ENCODE assay signal across 8 cellular contexts in the genomic region with DNA sequence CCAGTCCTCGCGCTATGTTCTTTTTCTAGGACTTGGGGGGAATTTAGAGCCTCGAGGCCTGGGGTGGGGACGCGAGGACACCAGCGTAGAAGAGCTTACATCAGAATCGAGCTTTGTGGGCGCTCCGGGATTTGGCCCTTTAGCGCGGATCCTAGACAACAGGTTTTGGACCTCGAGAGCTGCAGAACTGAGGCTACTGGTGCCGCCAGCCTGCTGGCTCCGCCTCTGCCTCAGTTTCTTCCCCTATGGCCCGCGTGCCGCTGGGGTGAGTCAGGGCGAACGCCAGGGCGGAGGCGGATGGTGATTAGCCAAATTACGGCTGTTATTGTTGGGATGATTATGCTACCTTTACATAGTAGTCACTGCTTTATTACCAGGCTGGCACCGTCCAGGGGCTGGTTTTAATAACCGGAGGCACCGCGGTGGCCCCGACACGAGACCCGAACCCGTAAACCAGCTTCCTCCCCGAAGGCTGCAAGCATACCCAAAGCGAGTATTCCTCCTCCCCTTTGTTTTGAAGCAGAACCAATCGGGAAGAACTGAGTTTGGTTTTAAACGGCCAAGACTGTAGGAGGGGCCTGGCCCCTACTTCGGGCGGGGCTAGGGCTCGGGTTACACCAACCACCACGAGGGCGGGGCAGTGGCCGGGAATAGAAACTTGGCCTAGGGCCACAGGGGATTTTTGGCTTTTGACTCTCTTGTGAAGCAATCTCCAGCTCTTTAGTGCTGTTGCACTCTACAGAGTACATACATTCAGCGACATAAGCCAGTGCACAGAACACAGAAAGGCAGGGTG. TPM values are rescaled to one million over a fixed set of nuclear protein-coding genes. Genes with fewer than 3 reads are reported as not detected.
DNase-seq lines count a peak whose midpoint lies in the region; ATAC-seq and TF ChIP-seq lines count a peak whose summit lies in the region.

No MANE protein-coding gene starts in this region.

- CTCF ChIA-PET in AG04449 (lab: Yijun Ruan, JAX): interaction anchor here (0.7 to 2.0 kb wide), 8 partner anchors 19 to 451 kb away, joined by 3 to 12 read pairs (median 4); a partner anchor contains a TSS

- H3K27ac ChIP-seq in VCaP (peak overlapping the region; percentile 93), breast epithelium (peak overlapping the region; percentile 98), skeletal muscle tissue (ENCODE audit: low read depth, low read length) (peak overlapping the region; percentile 98)

- H3K4me1 ChIP-seq in breast epithelium (peaks cover 4% of the 10 kb centered on the region in 2 donors), skeletal muscle tissue (ENCODE audit: control insufficient read depth in 3 of 3, insufficient read depth in 3 of 3, low read length in 3 of 3) (peaks cover 27 to 39% (median 29%) of the 10 kb centered on the region in 3 donors)

- POLR2A ChIA-PET in AG04449 (lab: Yijun Ruan, JAX): interaction anchor here (0.5 to 2.6 kb wide), 17 partner anchors 10 to 883 kb away, joined by 3 to 9 read pairs (median 4); a partner anchor contains a TSS

- no peaks in the 10 kb centered on the region for H3K36me3 ChIP-seq in breast epithelium
- H3K36me3 ChIP-seq in skeletal muscle tissue (ENCODE audit: control insufficient read depth in 3 of 3, insufficient read depth in 3 of 3, low read length in 3 of 3): peaks cover 10 to 16% (median 14%) of the 10 kb centered on the region in 3 donors

- TF ChIP-seq CTCF in AG04449 (IDR thresholded peaks at IDR 0.05; ENCODE audit: insufficient read depth, low read length, missing control alignments) (no peak), VCaP (conservative IDR thresholded peaks at IDR 0.05) (no peak), breast epithelium (IDR thresholded peaks at IDR 0.05) (no peak)

- H3K4me3 ChIP-seq in AG04449 (ENCODE audit: low read depth, low read length) (peak overlapping the region; percentile 91), breast epithelium (peak overlapping the region; percentile 90 to 99 (median 95)), iPS-18c (ENCODE audit: insufficient read depth, low read depth, low read length) (peak overlapping the region; percentile 76), skeletal muscle tissue (ENCODE audit: low read length in 3 of 3) (peak overlapping the region; percentile 92 to 98 (median 97))

- ATAC-seq in GM18873 (IDR thresholded peaks at IDR 0.05; ENCODE audit: low FRiP score, unreplicated experiment): peak; percentile 68
- peak; percentile 67 for ATAC-seq in HG03135 (IDR thresholded peaks at IDR 0.05; ENCODE audit: unreplicated experiment)

- H3K9ac ChIP-seq in skeletal muscle tissue (ENCODE audit: low read depth in 1 of 3, low read length in 3 of 3): peak overlapping the region; percentile 96 to 99 (median 98)

- no peak for TF ChIP-seq POLR2A in breast epithelium (IDR thresholded peaks at IDR 0.05)

- no peaks in the 10 kb centered on the region for H3K27me3 ChIP-seq in breast epithelium
- H3K27me3 ChIP-seq in skeletal muscle tissue (ENCODE audit: control insufficient read depth in 3 of 3, insufficient read depth in 3 of 3, low read length in 3 of 3): no peaks in the 10 kb centered on the region

- DNase-seq in AG04449 (ENCODE audit: low read depth, low spot score) (peak; percentile 89), NCI-H2196 (lab: John Stamatoyannopoulos, UW; ENCODE audit: unreplicated experiment) (peak; percentile 96), breast epithelium (ENCODE audit: low spot score in 2 of 2) (peak; percentile 95 to 97)

- H3K9me3 ChIP-seq in breast epithelium (no peaks in the 10 kb centered on the region), iPS-18c (ENCODE audit: control insufficient read depth, insufficient read depth, low read length) (no peaks in the 10 kb centered on the region), skeletal muscle tissue (ENCODE audit: control insufficient read depth in 3 of 3, low read length in 3 of 3) (no peaks in the 10 kb centered on the region)

- intact Hi-C loops in breast epithelium (cut with DNase I; ENCODE audit: low total_unique reads): loop anchor here (2.0 kb wide), 1 partner anchor 59 kb away; no protein-coding TSS in a partner anchor

RNA-seq across cellular contexts. Expression of a gene that starts 0.6 kb away (rescaled TPM):
- total RNA-seq in breast epithelium (10 to 100 TPM; 41.4 to 58.0 (median 43.6) TPM), skeletal muscle tissue (30.8 TPM)

RNA-seq across cellular contexts. Expression of a gene that starts 5.9 kb away (rescaled TPM):
- 10 to 100 TPM; 33.4 to 53.0 (median 33.4) TPM for total RNA-seq in breast epithelium
- total RNA-seq in skeletal muscle tissue: 25.1 TPM

RNA-seq across cellular contexts. Expression of a gene that starts 15.1 kb away (rescaled TPM):
- total RNA-seq in breast epithelium (not detected), skeletal muscle tissue (0.52 TPM)

RNA-seq across cellular contexts. Expression of a gene that starts 53.7 kb away (rescaled TPM):
- total RNA-seq in breast epithelium: 10 to 100 TPM in 1 of 3 donors, 1 to 10 TPM in 2; 8.6 to 13.0 (median 9.8) TPM
- 9.9 TPM for total RNA-seq in skeletal muscle tissue

RNA-seq across cellular contexts. Expression of a gene that starts 53.9 kb away (rescaled TPM):
- total RNA-seq in breast epithelium (10 to 100 TPM; 16.5 to 28.8 (median 27.2) TPM), skeletal muscle tissue (35.0 TPM)

Comparison
In these comparisons a context has a peak if more than half of its experiments do, and no peak if none do; other contexts are left out.
1. Peak in every context shown above with its lines: DNase-seq, ATAC-seq, H3K4me3 ChIP-seq and H3K27ac ChIP-seq.